ENCODE assay signal across 8 cellular contexts in the genomic region with DNA sequence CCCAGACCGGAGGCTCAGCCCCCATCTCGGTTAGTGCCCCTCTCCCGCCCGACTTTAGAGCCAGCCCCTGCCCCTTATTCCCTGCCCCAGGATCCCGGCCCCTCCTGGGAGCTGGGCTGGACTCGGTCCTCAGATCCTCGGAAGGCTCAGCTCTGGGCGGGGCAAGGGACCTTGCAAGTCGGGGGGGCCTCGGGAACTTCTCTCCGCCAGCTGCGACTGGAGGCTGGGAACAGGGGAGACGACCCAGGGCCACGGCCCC. TPM values are rescaled to one million over a fixed set of nuclear protein-coding genes. Genes with fewer than 3 reads are reported as not detected.
DNase-seq lines count a peak whose midpoint lies in the region; ATAC-seq and TF ChIP-seq lines count a peak whose summit lies in the region.

No MANE protein-coding gene starts in this region.

- H3K9me3 Mint-ChIP-seq in stimulated activated naive CD8-positive, alpha-beta T cell treated with anti-CD3 and anti-CD28 coated beads, Interleukin-15, Interleukin-2, amounts not matched to agents 100 ng/mL and 50 ng/mL, for 24 hours, result no peaks in the 10 kb centered on the region

- WGBS in aorta, 2 donors, result 0 to 1% methylated on average over 13 to 14 of the region's 14 CpGs

- peak overlapping the region; percentile 79 for H3K27ac Mint-ChIP-seq in stimulated activated naive CD8-positive, alpha-beta T cell treated with anti-CD3 and anti-CD28 coated beads, Interleukin-15, Interleukin-2, amounts not matched to agents 100 ng/mL and 50 ng/mL, for 24 hours

- H3K9ac ChIP-seq in colonic mucosa (ENCODE audit: low read depth in 2 of 2, low read length in 2 of 2), result peak overlapping the region; percentile 77 to 81

- ATAC-seq in stimulated activated naive CD8-positive, alpha-beta T cell treated with anti-CD3 and anti-CD28 coated beads, Interleukin-15, Interleukin-2, amounts not matched to agents 100 U/mL and 50 U/mL, for 24 hours, result no peak
- peak; percentile 47 for ATAC-seq in aorta (ENCODE audit: low FRiP score)
- no peak for ATAC-seq in GM21515 (IDR thresholded peaks at IDR 0.05; ENCODE audit: unreplicated experiment)

- no peak for DNase-seq in stimulated activated naive CD8-positive, alpha-beta T cell treated with anti-CD3 and anti-CD28 coated beads, Interleukin-15, Interleukin-2, amounts not matched to agents 100 U/mL and 50 U/mL, for 24 hours
- DNase-seq in colonic mucosa (no peak), aorta (no peak), cerebellar nuclear complex (lab: John Stamatoyannopoulos, UW) (no peak), GM20000 (ENCODE audit: low spot score) (no peak)

- H3K27ac ChIP-seq in colonic mucosa (peak overlapping the region; percentile 69), aorta (ENCODE audit: low read depth in 1 of 2, low read length in 2 of 2) (peak overlapping the region; percentile 87 to 92)

- no peaks in the 10 kb centered on the region for H3K9me3 ChIP-seq in colonic mucosa
- H3K9me3 ChIP-seq in mononuclear cell (ENCODE audit: low read depth, low read length), result no peaks in the 10 kb centered on the region
- H3K9me3 ChIP-seq in aorta (ENCODE audit: control insufficient read depth, low read length), result no peaks in the 10 kb centered on the region

- TF ChIP-seq CTCF in colonic mucosa (IDR thresholded peaks at IDR 0.05), result no peak
- TF ChIP-seq CTCF in GM20000 (IDR thresholded peaks at IDR 0.05; ENCODE audit: extremely low read depth, missing control alignments), result no peak

- no peaks in the 10 kb centered on the region for H3K27me3 Mint-ChIP-seq in stimulated activated naive CD8-positive, alpha-beta T cell treated with anti-CD3 and anti-CD28 coated beads, Interleukin-15, Interleukin-2, amounts not matched to agents 100 ng/mL and 50 ng/mL, for 24 hours

- intact Hi-C loops in colonic mucosa (cut with DNase I), result loop anchor here (10.0 kb wide), 1 partner anchor 124 kb away; a partner anchor contains a TSS
- intact Hi-C loops in aorta (cut with DNase I), result loop anchor here in 1 of 2 donors (2.0 kb wide), 1 partner anchor 124 kb away; a partner anchor contains a TSS

- H3K36me3 Mint-ChIP-seq in stimulated activated naive CD8-positive, alpha-beta T cell treated with anti-CD3 and anti-CD28 coated beads, Interleukin-15, Interleukin-2, amounts not matched to agents 100 ng/mL and 50 ng/mL, for 24 hours (ENCODE audit: low read depth), result no peaks in the 10 kb centered on the region

- H3K36me3 ChIP-seq in colonic mucosa (no peaks in the 10 kb centered on the region), aorta (ENCODE audit: control insufficient read depth in 1 of 2, insufficient read depth in 2 of 2, low read length in 1 of 2) (no peaks in the 10 kb centered on the region)

- peaks cover 50% of the 10 kb centered on the region for H3K4me1 Mint-ChIP-seq in stimulated activated naive CD8-positive, alpha-beta T cell treated with anti-CD3 and anti-CD28 coated beads, Interleukin-15, Interleukin-2, amounts not matched to agents 100 ng/mL and 50 ng/mL, for 24 hours (ENCODE audit: low read depth)

- H3K4me3 Mint-ChIP-seq in stimulated activated naive CD8-positive, alpha-beta T cell treated with anti-CD3 and anti-CD28 coated beads, Interleukin-15, Interleukin-2, amounts not matched to agents 100 ng/mL and 50 ng/mL, for 24 hours, result peak overlapping the region; percentile 80

- H3K4me1 ChIP-seq in colonic mucosa (peaks cover 9% of the 10 kb centered on the region), mononuclear cell (ENCODE audit: insufficient read depth, low read length) (peaks cover 52% of the 10 kb centered on the region), aorta (ENCODE audit: control insufficient read depth in 1 of 2, insufficient read depth in 2 of 2, low read length in 2 of 2) (no peaks in the 10 kb centered on the region)

- H3K27me3 ChIP-seq in colonic mucosa (no peaks in the 10 kb centered on the region), mononuclear cell (ENCODE audit: insufficient read depth, low read length) (peaks cover 25% of the 10 kb centered on the region), aorta (ENCODE audit: control insufficient read depth in 1 of 2, insufficient read depth in 2 of 2, low read length in 1 of 2) (no peaks in the 10 kb centered on the region)

- H3K4me3 ChIP-seq in colonic mucosa, result peak overlapping the region; percentile 39
- H3K4me3 ChIP-seq in mononuclear cell (ENCODE audit: low read length), result peak overlapping the region; percentile 54
- H3K4me3 ChIP-seq in aorta (ENCODE audit: low read length in 2 of 2), result peak overlapping the region; percentile 64 to 72

RNA-seq across cellular contexts. Expression of a gene that starts 2.5 kb away (rescaled TPM):
- total RNA-seq in colonic mucosa (10 to 100 TPM; 41.5 to 91.2 TPM), mononuclear cell (not detected), aorta (100 to 1,000 TPM; 520 to 688 TPM)
- 1,000 to 10,000 TPM in 1 of 2 donors, 100 to 1,000 TPM in 1; 715 to 1,837 TPM for polyA plus RNA-seq in aorta

RNA-seq across cellular contexts. Expression of a gene that starts 12.4 kb away (rescaled TPM):
- total RNA-seq in colonic mucosa (1 to 10 TPM; 2.6 to 6.6 TPM), mononuclear cell (not detected), aorta (100 to 1,000 TPM in 1 of 2 donors, 10 to 100 TPM in 1; 70.0 to 123 TPM)
- polyA plus RNA-seq in aorta, result 100 to 1,000 TPM in 1 of 2 donors, 10 to 100 TPM in 1; 74.0 to 209 TPM

RNA-seq across cellular contexts. Expression of a gene that starts 13.4 kb away (rescaled TPM):
- total RNA-seq in colonic mucosa (1 to 10 TPM; 3.4 to 7.4 TPM), mononuclear cell (1.2 TPM), aorta (10 to 100 TPM; 50.5 to 85.6 TPM)
- polyA plus RNA-seq in aorta, result 1 to 10 TPM in 1 of 2 donors, under 1 TPM in 1; 0.63 to 8.5 TPM

RNA-seq across cellular contexts. Expression of a gene that starts 49.3 kb away (rescaled TPM):
- total RNA-seq in colonic mucosa, result not detected
- not detected for total RNA-seq in mononuclear cell
- total RNA-seq in aorta, result not detected
- not detected for polyA plus RNA-seq in aorta

Comparison
In these comparisons a context has a peak if more than half of its experiments do, and no peak if none do; other contexts are left out.
1. RNA of a gene that starts 2.5 kb away (total RNA-seq): 520 to 688 TPM in aorta and 41.5 to 91.2 TPM in colonic mucosa; not detected in mononuclear cell (single experiment); every median in the first group is over 10 times any median in the second.
2. RNA of a gene that starts 12.4 kb away (total RNA-seq): 70.0 to 123 TPM in aorta; 2.6 to 6.6 TPM in colonic mucosa and not detected in mononuclear cell (single experiment); every median in the first group is over 4 times any median in the second.
3. RNA of a gene that starts 13.4 kb away (total RNA-seq): 50.5 to 85.6 TPM in aorta; 3.4 to 7.4 TPM in colonic mucosa and 1.2 TPM in mononuclear cell (single experiment); every median in the first group is over 4 times any median in the second.
4. Peak in every context shown above with its lines, with median percentiles within 50 percentile points of each other: H3K4me3 ChIP-seq.